In the genomic region with DNA sequence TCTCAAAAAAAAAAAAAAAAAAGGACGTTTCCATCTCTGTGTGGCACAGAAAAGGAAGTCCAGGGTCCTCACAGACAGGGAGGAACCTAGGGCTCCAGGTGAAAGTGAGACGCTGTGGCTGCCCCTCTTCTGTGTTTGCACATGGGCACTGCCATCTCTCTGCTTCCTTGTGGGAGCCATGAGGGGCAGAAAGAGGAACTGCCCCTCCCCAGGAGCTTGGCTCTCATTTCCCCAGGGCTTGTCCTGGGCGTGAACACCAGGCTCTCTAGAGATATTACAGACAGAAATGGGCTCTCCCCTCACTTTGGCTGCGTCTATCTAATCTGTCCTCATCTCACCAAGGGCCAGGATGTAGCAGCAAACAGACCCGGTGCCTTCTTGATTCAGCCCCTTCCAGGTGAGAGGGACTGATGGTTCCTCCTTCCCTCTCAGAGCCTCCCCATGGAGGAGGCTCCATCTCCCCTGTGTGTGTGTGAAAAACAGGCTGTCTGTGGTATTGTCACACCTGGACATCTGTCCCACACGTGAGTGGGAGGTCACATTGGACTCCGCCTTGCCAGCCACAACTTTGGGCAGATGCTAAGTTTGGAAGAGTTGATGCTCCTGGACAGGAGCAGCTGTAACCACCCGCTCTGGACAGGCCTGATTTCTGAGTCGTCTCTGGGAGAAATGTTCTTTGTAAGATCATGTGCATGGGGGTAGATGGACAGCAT, we compare ENCODE assay signal across 19 cellular contexts. TPM values are rescaled to one million over a fixed set of nuclear protein-coding genes. Genes with fewer than 3 reads are reported as not detected.
DNase-seq lines count a peak whose midpoint lies in the region; ATAC-seq, FAIRE-seq and TF ChIP-seq lines count a peak whose summit lies in the region.
"Had no signal": no experiment of that assay in that cellular context is flagged by ENCODE, and none has a peak within 500 bp of the region (broad histone marks: within the 10 kb centered on the region; RNA-seq: fewer than 3 reads in every experiment).

No MANE protein-coding gene starts in this region.

- H3K36me3 ChIP-seq in K562 (ENCODE audit: control insufficient read depth, insufficient read depth, low read length): no peaks in the 10 kb centered on the region
- H3K36me3 ChIP-seq: cardiac muscle cell, ovary, thyroid gland had no signal

- no peak overlapping the region for H3K4me3 ChIP-seq in K562
- H3K4me3 ChIP-seq: cardiac muscle cell, ovary, thyroid gland had no signal

- POLR2A ChIA-PET in K562 (lab: Yijun Ruan, JAX): no interaction called here

- no peaks in the 10 kb centered on the region for H3K79me2 ChIP-seq in K562 (ENCODE audit: control insufficient read depth, insufficient read depth, low read length)

- H4K20me1 ChIP-seq in K562 (replicated peaks; ENCODE audit: control insufficient read depth, insufficient read depth, low read length): 0 out of 2 replicates have a peak, but pooled peaks cover 3% of the 10 kb centered on the region

- CTCF ChIA-PET in K562 (lab: Yijun Ruan, JAX; ENCODE audit: low intra/inter-chr PET ratio): no interaction called here

- no peak overlapping the region for H2AFZ ChIP-seq in K562 (ENCODE audit: low read depth, low read length)

- no peak for TF ChIP-seq POLR2A in K562 (conservative IDR thresholded peaks at IDR 0.05)

- no peaks in the 10 kb centered on the region for H3K9me1 ChIP-seq in K562 (ENCODE audit: control insufficient read depth, insufficient read depth, low read length)

- intact Hi-C loops in K562 (cut with micrococcal nuclease): no loop called here
- intact Hi-C loops in posterior vena cava (cut with DNase I): no loop called here

- ATAC-seq in K562 (no peak), HG02852 (IDR thresholded peaks at IDR 0.05; ENCODE audit: unreplicated experiment) (no peak)
- ATAC-seq: activated T-cell treated with anti-CD3 and anti-CD28 coated beads, Interleukin-2, amount 50 U/mL, for 4 hours had no signal

- in situ Hi-C loops in K562 (cut with MboI): no loop called here

- FAIRE-seq in K562 (lab: Jason Lieb, UNC): no peak

- H3K27ac ChIP-seq in K562 (ENCODE audit: extremely low read depth, low read depth, low read length): no peak overlapping the region
- H3K27ac ChIP-seq: 22Rv1, cardiac muscle cell, ovary, thyroid gland had no signal

- no peaks in the 10 kb centered on the region; a peak in 1 of 5 replicates for H3K4me1 ChIP-seq in K562 (replicated peaks in 1 of 2; ENCODE audit: control insufficient read depth in 2 of 2, insufficient read depth in 2 of 2, low read length in 2 of 2)
- H3K4me1 ChIP-seq: thyroid gland had no signal

- 3% methylated on average over 8 of the region's 9 CpGs for WGBS in K562 (ENCODE audit: insufficient coverage, low coverage, missing lambda C conversion rate)

- no TSS peak for BruUV-seq in K562 (replicated peaks; lab: Mats Ljungman, UMichigan)

- no peak overlapping the region for H3K4me2 ChIP-seq in K562 (ENCODE audit: insufficient read depth, low read length)

- H3K9me3 ChIP-seq in K562 (replicated peaks; ENCODE audit: control insufficient read depth, insufficient read depth, low read depth, low read length): no peaks in the 10 kb centered on the region
- H3K9me3 ChIP-seq: ovary, thyroid gland had no signal

- peak; percentile 54 for DNase-seq in SIG-M5 treated with dmso at 0.1 percent for 504 hours (lab: John Stamatoyannopoulos, UW; ENCODE audit: unreplicated experiment)
- no peak for DNase-seq in SIG-M5 (lab: John Stamatoyannopoulos, UW)
- DNase-seq in NOMO-1 (lab: John Stamatoyannopoulos, UW; ENCODE audit: unreplicated experiment in 2 of 2): peak; percentile 66 to 70
- peak in 1 of 4 experiments; percentile 2 for DNase-seq in K562 (ENCODE audit: extremely low read depth in 1 of 4, low spot score in 3 of 4)
- peak; percentile 72 for DNase-seq in posterior vena cava (ENCODE audit: low spot score)
- no peak for DNase-seq in hippocampal formation (lab: John Stamatoyannopoulos, UW)
- DNase-seq in ureter (ENCODE audit: low spot score): no peak
- DNase-seq: activated CD4-positive, alpha-beta T cell treated with anti-CD3 and anti-CD28 coated beads, Interleukin-2, amount 50 U/mL, for 1 hour; activated T-cell treated with anti-CD3 and anti-CD28 coated beads, Interleukin-2, amount 50 U/mL, for 4 hours; CD4-positive, alpha-beta memory T cell; DND-41; NCI-H1105 treated with DMSO at 0.1 percent for 48 hours; NCI-H2171; ovary; SHP77 treated with DMSO at 0.1 percent for 48 hours; thyroid gland had no signal

- H3K9ac ChIP-seq in K562 (ENCODE audit: insufficient read depth in 1 of 2, low read depth in 2 of 2, low read length in 2 of 2): no peak overlapping the region

- no peak for TF ChIP-seq RAD21 in K562 (CRISPR knock-in tag; conservative IDR thresholded peaks at IDR 0.05 in 1 of 2, IDR thresholded peaks at IDR 0.05 in 1 of 2)

- TF ChIP-seq EP300 in K562 (IDR thresholded peaks at IDR 0.05; ENCODE audit: low read length): no peak

- TF ChIP-seq CTCF in K562 (IDR thresholded peaks at IDR 0.05 in 2 of 3, conservative IDR thresholded peaks at IDR 0.05 in 1 of 3; ENCODE audit: insufficient read depth in 2 of 3, low read depth in 1 of 3, low read length in 3 of 3): no peak

- H3K27me3 ChIP-seq in K562 (ENCODE audit: control insufficient read depth in 2 of 2, insufficient read depth in 2 of 2, low read length in 2 of 2): peaks cover 7 to 57% of the 10 kb centered on the region in 2 experiments; a peak in 4 of 5 replicates
- H3K27me3 ChIP-seq: cardiac muscle cell, ovary, thyroid gland had no signal

RNA-seq across cellular contexts. Expression of a gene that starts 0.8 kb away (rescaled TPM):
- not detected in 2 replicates for total RNA-seq in K562 (2011; cell fraction: chromatin; rRNA removed; ENCODE audit: low replicate concordance)
- total RNA-seq in K562 (2011; cell fraction: nucleolus; rRNA removed): not detected in 2 replicates
- total RNA-seq in K562 (2011; cell fraction: nucleoplasm; rRNA removed): not detected in 2 replicates
- not detected in 2 replicates for total RNA-seq in K562 (2014; rRNA removed)
- not detected in 2 replicates for total RNA-seq in K562 (2014; rRNA removed; fragmentation: Illumina TruSeq; extraction: Trizol)
- not detected in 2 replicates for total RNA-seq in K562 (2015; rRNA removed; fragmentation: Illumina TruSeq; extraction: Trizol)
- total RNA-seq in K562 (2021): not detected in 2 replicates
- not detected in 2 replicates for polyA plus RNA-seq in K562 (2011; rRNA removed)
- polyA plus RNA-seq in K562 (2011; cell fraction: cytosol; rRNA removed): not detected in 2 replicates
- polyA plus RNA-seq in K562 (2011; cell fraction: nucleus; rRNA removed): not detected in 2 replicates
- polyA plus RNA-seq in K562 (2012): 0.53 TPM in 1 of 2 replicates, not detected in the other
- not detected in 2 replicates for polyA plus RNA-seq in K562 (2014; fragmentation: Illumina TruSeq; extraction: Trizol)
- polyA plus RNA-seq in K562 (2014; fragmentation: Nextera tagmentation; extraction: Ambion mirVana): not detected
- polyA plus RNA-seq in K562 (2014; rRNA removed): not detected in 2 replicates
- polyA minus RNA-seq in K562 (2011; rRNA and poly(A)+ RNA removed): not detected in 2 replicates
- polyA minus RNA-seq in K562 (2011; cell fraction: cytosol; rRNA and poly(A)+ RNA removed): not detected in 2 replicates
- not detected in 2 replicates for polyA minus RNA-seq in K562 (2011; cell fraction: nucleus; rRNA and poly(A)+ RNA removed)
- total RNA-seq in posterior vena cava: under 1 TPM in 1 of 2 donors, not detected in 1; 0.57 TPM
- total RNA-seq in ureter: 0.44 TPM
- total RNA-seq: activated T-cell treated with anti-CD3 and anti-CD28 coated beads, Interleukin-2, amount 50 U/mL, for 4 hours; cardiac muscle cell; CD4-positive, alpha-beta memory T cell; thyroid gland had no signal
- polyA plus RNA-seq: cardiac muscle cell had no signal

RNA-seq across cellular contexts. Expression of a gene that starts 24.9 kb away (rescaled TPM):
- total RNA-seq in K562 (2011; cell fraction: chromatin; rRNA removed; ENCODE audit: low replicate concordance): not detected in 2 replicates
- not detected in 2 replicates for total RNA-seq in K562 (2011; cell fraction: nucleolus; rRNA removed)
- not detected in 2 replicates for total RNA-seq in K562 (2011; cell fraction: nucleoplasm; rRNA removed)
- not detected in 2 replicates for total RNA-seq in K562 (2014; rRNA removed)
- not detected in 2 replicates for total RNA-seq in K562 (2014; rRNA removed; fragmentation: Illumina TruSeq; extraction: Trizol)
- total RNA-seq in K562 (2015; rRNA removed; fragmentation: Illumina TruSeq; extraction: Trizol): 0.23 and 0.54 TPM in 2 replicates
- 0.20 and 0.24 TPM in 2 replicates for total RNA-seq in K562 (2021)
- polyA plus RNA-seq in K562 (2011; rRNA removed): not detected in 2 replicates
- polyA plus RNA-seq in K562 (2011; cell fraction: cytosol; rRNA removed): not detected in 2 replicates
- polyA plus RNA-seq in K562 (2011; cell fraction: nucleus; rRNA removed): not detected in 2 replicates
- 0.40 and 7.6 TPM in 2 replicates for polyA plus RNA-seq in K562 (2012)
- 0.12 TPM in 1 of 2 replicates, not detected in the other for polyA plus RNA-seq in K562 (2014; fragmentation: Illumina TruSeq; extraction: Trizol)
- not detected for polyA plus RNA-seq in K562 (2014; fragmentation: Nextera tagmentation; extraction: Ambion mirVana)
- polyA plus RNA-seq in K562 (2014; rRNA removed): 0.12 TPM in 1 of 2 replicates, not detected in the other
- polyA minus RNA-seq in K562 (2011; rRNA and poly(A)+ RNA removed): not detected in 2 replicates
- not detected in 2 replicates for polyA minus RNA-seq in K562 (2011; cell fraction: cytosol; rRNA and poly(A)+ RNA removed)
- polyA minus RNA-seq in K562 (2011; cell fraction: nucleus; rRNA and poly(A)+ RNA removed): not detected in 2 replicates
- 10 to 100 TPM; 18.3 to 42.2 TPM for total RNA-seq in posterior vena cava
- total RNA-seq in ureter: 16.1 TPM
- total RNA-seq: cardiac muscle cell had no signal
- polyA plus RNA-seq: cardiac muscle cell had no signal

RNA-seq across cellular contexts. Expression of a gene that starts 26.8 kb away (rescaled TPM):
- not detected in 2 replicates for total RNA-seq in K562 (2011; cell fraction: chromatin; rRNA removed; ENCODE audit: low replicate concordance)
- total RNA-seq in K562 (2011; cell fraction: nucleolus; rRNA removed): not detected in 2 replicates
- total RNA-seq in K562 (2011; cell fraction: nucleoplasm; rRNA removed): not detected in 2 replicates
- not detected in 2 replicates for total RNA-seq in K562 (2014; rRNA removed)
- not detected in 2 replicates for total RNA-seq in K562 (2014; rRNA removed; fragmentation: Illumina TruSeq; extraction: Trizol)
- total RNA-seq in K562 (2015; rRNA removed; fragmentation: Illumina TruSeq; extraction: Trizol): not detected in 2 replicates
- total RNA-seq in K562 (2021): not detected in 2 replicates
- polyA plus RNA-seq in K562 (2011; rRNA removed): not detected in 2 replicates
- polyA plus RNA-seq in K562 (2011; cell fraction: cytosol; rRNA removed): not detected in 2 replicates
- polyA plus RNA-seq in K562 (2011; cell fraction: nucleus; rRNA removed): not detected in 2 replicates
- not detected in 2 replicates for polyA plus RNA-seq in K562 (2012)
- not detected in 2 replicates for polyA plus RNA-seq in K562 (2014; fragmentation: Illumina TruSeq; extraction: Trizol)
- not detected for polyA plus RNA-seq in K562 (2014; fragmentation: Nextera tagmentation; extraction: Ambion mirVana)
- not detected in 2 replicates for polyA plus RNA-seq in K562 (2014; rRNA removed)
- not detected in 2 replicates for polyA minus RNA-seq in K562 (2011; rRNA and poly(A)+ RNA removed)
- polyA minus RNA-seq in K562 (2011; cell fraction: cytosol; rRNA and poly(A)+ RNA removed): not detected in 2 replicates
- not detected in 2 replicates for polyA minus RNA-seq in K562 (2011; cell fraction: nucleus; rRNA and poly(A)+ RNA removed)
- 10 to 100 TPM in 1 of 2 donors, 1 to 10 TPM in 1; 6.2 to 11.7 TPM for total RNA-seq in posterior vena cava
- 2.1 TPM for total RNA-seq in ureter
- total RNA-seq: activated T-cell treated with anti-CD3 and anti-CD28 coated beads, Interleukin-2, amount 50 U/mL, for 4 hours; cardiac muscle cell had no signal
- polyA plus RNA-seq: cardiac muscle cell; CD4-positive, alpha-beta memory T cell had no signal

RNA-seq across cellular contexts. Expression of a gene that starts 58.9 kb away (rescaled TPM):
- not detected in 2 replicates for total RNA-seq in K562 (2011; cell fraction: chromatin; rRNA removed; ENCODE audit: low replicate concordance)
- total RNA-seq in K562 (2011; cell fraction: nucleolus; rRNA removed): not detected in 2 replicates
- total RNA-seq in K562 (2011; cell fraction: nucleoplasm; rRNA removed): not detected in 2 replicates
- not detected in 2 replicates for total RNA-seq in K562 (2014; rRNA removed)
- not detected in 2 replicates for total RNA-seq in K562 (2014; rRNA removed; fragmentation: Illumina TruSeq; extraction: Trizol)
- not detected in 2 replicates for total RNA-seq in K562 (2015; rRNA removed; fragmentation: Illumina TruSeq; extraction: Trizol)
- total RNA-seq in K562 (2021): not detected in 2 replicates
- not detected in 2 replicates for polyA plus RNA-seq in K562 (2011; rRNA removed)
- polyA plus RNA-seq in K562 (2011; cell fraction: cytosol; rRNA removed): not detected in 2 replicates
- not detected in 2 replicates for polyA plus RNA-seq in K562 (2011; cell fraction: nucleus; rRNA removed)
- not detected in 2 replicates for polyA plus RNA-seq in K562 (2012)
- not detected in 2 replicates for polyA plus RNA-seq in K562 (2014; fragmentation: Illumina TruSeq; extraction: Trizol)
- polyA plus RNA-seq in K562 (2014; fragmentation: Nextera tagmentation; extraction: Ambion mirVana): not detected
- not detected in 2 replicates for polyA plus RNA-seq in K562 (2014; rRNA removed)
- not detected in 2 replicates for polyA minus RNA-seq in K562 (2011; rRNA and poly(A)+ RNA removed)
- not detected in 2 replicates for polyA minus RNA-seq in K562 (2011; cell fraction: cytosol; rRNA and poly(A)+ RNA removed)
- not detected in 2 replicates for polyA minus RNA-seq in K562 (2011; cell fraction: nucleus; rRNA and poly(A)+ RNA removed)
- total RNA-seq in posterior vena cava: 10 to 100 TPM in 1 of 2 donors, 1 to 10 TPM in 1; 7.3 to 12.9 TPM
- total RNA-seq in ureter: 2.6 TPM
- total RNA-seq: activated T-cell treated with anti-CD3 and anti-CD28 coated beads, Interleukin-2, amount 50 U/mL, for 4 hours; cardiac muscle cell had no signal
- polyA plus RNA-seq: cardiac muscle cell; CD4-positive, alpha-beta memory T cell had no signal

Comparison
In these comparisons a context has a peak if more than half of its experiments do, and no peak if none do; other contexts are left out.
1. DNase-seq: peak in SIG-M5 treated with dmso at 0.1 percent for 504 hours (single experiment), NOMO-1 (2 of 2) and posterior vena cava (single experiment); none in SIG-M5 (single experiment), hippocampal formation (0 of 2) and ureter (single experiment).
2. RNA of a gene that starts 24.9 kb away (total RNA-seq): 18.3 to 42.2 TPM in posterior vena cava and 16.1 TPM in ureter (single experiment); 0.20 to 0.54 TPM in K562; every median in the first group is over 10 times any median in the second.